7 cellular contexts compared by ENCODE assay signal in the genomic region with DNA sequence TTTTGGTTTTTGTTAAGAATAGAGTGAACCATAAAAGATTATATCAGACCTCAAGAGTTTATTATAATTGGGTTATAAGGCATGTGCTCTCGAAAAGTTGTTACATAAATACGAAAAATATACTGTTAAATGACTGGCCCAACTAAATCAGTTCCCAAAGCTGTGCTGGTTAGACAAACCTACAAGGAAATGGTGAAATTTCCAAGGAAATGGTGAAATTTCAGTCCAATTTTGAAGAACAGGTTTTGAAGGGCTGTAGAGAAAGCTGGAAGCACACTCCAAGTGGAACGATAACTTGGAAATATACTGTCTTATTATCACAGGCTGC. TPM values are rescaled to one million over a fixed set of nuclear protein-coding genes. Genes with fewer than 3 reads are reported as not detected.
DNase-seq lines count a peak whose midpoint lies in the region; ATAC-seq, FAIRE-seq and TF ChIP-seq lines count a peak whose summit lies in the region.

No MANE protein-coding gene starts in this region.

- no peak for TF ChIP-seq POLR2A in HepG2 (IDR thresholded peaks at IDR 0.05; ENCODE audit: insufficient read depth in 1 of 2, low read depth in 2 of 2, low read length in 2 of 2)

- no peak for TF ChIP-seq CTCF in HEK293 (tag by site-specific recombination; IDR thresholded peaks at IDR 0.05)
- no peak for TF ChIP-seq CTCF in astrocyte of the spinal cord (IDR thresholded peaks at IDR 0.05; ENCODE audit: low read depth, low read length)
- no peak for TF ChIP-seq CTCF in HepG2 (CRISPR knock-in tag; IDR thresholded peaks at IDR 0.05)
- TF ChIP-seq CTCF in thoracic aorta (IDR thresholded peaks at IDR 0.05) = no peak

- H3K4me2 ChIP-seq in HepG2 (ENCODE audit: low read depth, low read length) = peak overlapping the region; percentile 90

- POLR2A ChIA-PET in HEK293 (lab: Yijun Ruan, JAX) (interaction anchor here (0.5 to 2.4 kb wide), 14 partner anchors 9 to 784 kb away, joined by 3 to 27 read pairs (median 4); a partner anchor contains a TSS), HepG2 (lab: Yijun Ruan, JAX) (interaction anchor here (0.7 to 5.4 kb wide), 30 partner anchors 8 to 684 kb away, joined by 3 to 71 read pairs (median 5); a partner anchor contains a TSS)

- CTCF ChIA-PET in HEK293 (lab: Yijun Ruan, JAX) = interaction anchor here (0.6 to 4.7 kb wide), 9 partner anchors 10 to 825 kb away, joined by 3 to 40 read pairs (median 4); a partner anchor contains a TSS
- CTCF ChIA-PET in HepG2 (lab: Yijun Ruan, JAX; ENCODE audit: low intra/inter-chr PET ratio, low total read pairs) = no interaction called here

- TF ChIP-seq EP300 in HepG2 (IDR thresholded peaks at IDR 0.05; ENCODE audit: low read depth in 2 of 2, low read length in 2 of 2) = no peak
- TF ChIP-seq EP300 in HepG2 (CRISPR knock-in tag; IDR thresholded peaks at IDR 0.05; ENCODE audit: borderline replicate concordance) = no peak

- in situ Hi-C loops in astrocyte of the spinal cord (cut with HindIII; ENCODE audit: low sequenced_read_pairs) = no loop called here
- in situ Hi-C loops in HepG2 (cut with HindIII; ENCODE audit: extremely low pct_ligation_motif_present, low pct_unique_long_range_greater_than_20kb) = no loop called here

- peak overlapping the region; percentile 63 for H3K27ac ChIP-seq in HEK293 (ENCODE audit: extremely low read depth, low read depth, low read length)
- H3K27ac ChIP-seq in HepG2 (ENCODE audit: extremely low read length, insufficient read depth, low read length) = peak overlapping the region; percentile 87
- peak overlapping the region; percentile 70 to 73 for H3K27ac ChIP-seq in thoracic aorta

- H3K36me3 ChIP-seq in HEK293 (ENCODE audit: control insufficient read depth in 2 of 2, insufficient read depth in 1 of 2, low read length in 2 of 2) = peaks cover 0 to 1% of the 10 kb centered on the region in 2 experiments; a peak in 2 of 3 replicates
- no peaks in the 10 kb centered on the region for H3K36me3 ChIP-seq in HepG2 (replicated peaks in 1 of 2; ENCODE audit: control insufficient read depth in 1 of 2, insufficient read depth in 2 of 2, low read length in 2 of 2)
- H3K36me3 ChIP-seq in thoracic aorta = no peaks in the 10 kb centered on the region

- peak overlapping the region; percentile 82 for H2AFZ ChIP-seq in HepG2 (ENCODE audit: low read length)

- peaks cover 51% of the 10 kb centered on the region for H3K79me2 ChIP-seq in HepG2 (ENCODE audit: insufficient read depth, low read length)

- WGBS in HepG2 (ENCODE audit: low lambda C conversion rate) = 2% methylated on average over 3 of the region's 3 CpGs

- no peaks in the 10 kb centered on the region for H3K9me3 ChIP-seq in HEK293 (ENCODE audit: control insufficient read depth, insufficient read depth, low read depth, low read length)
- H3K9me3 ChIP-seq in HepG2 (ENCODE audit: low read length) = no peaks in the 10 kb centered on the region
- H3K9me3 ChIP-seq in thoracic aorta = no peaks in the 10 kb centered on the region

- H3K4me1 ChIP-seq in HEK293 (ENCODE audit: control insufficient read depth, insufficient read depth, low read length) (peaks cover 4% of the 10 kb centered on the region; the same call in 1 of the 2 replicates), HepG2 (ENCODE audit: insufficient read depth, low read length) (peaks cover 57% of the 10 kb centered on the region), thoracic aorta (ENCODE audit: control insufficient read depth in 1 of 2, low read depth in 2 of 2) (peaks cover 12 to 34% of the 10 kb centered on the region in 2 donors)

- intact Hi-C loops in HepG2 (cut with micrococcal nuclease; ENCODE audit: unreplicated experiment) = loop anchor here (1.0 kb wide), 1 partner anchor 196 kb away; a partner anchor contains a TSS

- no peaks in the 10 kb centered on the region; a peak in 1 of 5 replicates for H3K27me3 ChIP-seq in HepG2 (ENCODE audit: control insufficient read depth in 1 of 2, insufficient read depth in 2 of 2, low read length in 2 of 2)
- H3K27me3 ChIP-seq in thoracic aorta (replicated peaks; ENCODE audit: insufficient read depth) = no peaks in the 10 kb centered on the region

- DNase-seq in astrocyte of the spinal cord (ENCODE audit: low read depth, low spot score) (no peak), HepG2 (ENCODE audit: low spot score) (no peak), thoracic aorta (ENCODE audit: low spot score) (no peak), epidermal melanocyte (ENCODE audit: insufficient read length, low spot score) (no peak), DMS79 (lab: John Stamatoyannopoulos, UW) (no peak), KG1 (lab: John Stamatoyannopoulos, UW) (no peak)

- peaks cover 8% of the 10 kb centered on the region for H4K20me1 ChIP-seq in HepG2 (ENCODE audit: insufficient read depth, low read length)

- FAIRE-seq in HepG2 (lab: Jason Lieb, UNC) = no peak

- no TSS peak for BruUV-seq in HepG2 (replicated peaks; lab: Mats Ljungman, UMichigan)

- TF ChIP-seq RAD21 in HepG2 (CRISPR knock-in tag; IDR thresholded peaks at IDR 0.05) = no peak

- no peak for ATAC-seq in HepG2
- ATAC-seq in thoracic aorta (ENCODE audit: insufficient number of reproducible peaks, low FRiP score, low read depth) = peak; percentile 4

- H3K4me3 ChIP-seq in HEK293 (ENCODE audit: low read depth, low read length) = peak overlapping the region; percentile 81
- H3K4me3 ChIP-seq in astrocyte of the spinal cord (ENCODE audit: low read depth, low read length) = peak overlapping the region; percentile 94
- peak overlapping the region; percentile 80 to 95 (median 84) for H3K4me3 ChIP-seq in HepG2 (replicated peaks in 1 of 3; ENCODE audit: insufficient read depth in 1 of 3, low read depth in 2 of 3, low read length in 3 of 3)
- peak overlapping the region; percentile 81 for H3K4me3 ChIP-seq in thoracic aorta

- peak overlapping the region; percentile 91 for H3K9ac ChIP-seq in HepG2 (ENCODE audit: insufficient read depth, low read depth, low read length)

TF ChIP-seq in HEK293, 187 proteins besides CTCF, POLR2A, EP300 and RAD21 (continues in another document):
- TF ChIP-seq ZSCAN30 (tag by site-specific recombination; IDR thresholded peaks at IDR 0.05) = peak; percentile 5; the same call in 1 of the 2 replicates

TF ChIP-seq in HepG2, 621 proteins besides CTCF, POLR2A, EP300 and RAD21 (continues in another document):
- TF ChIP-seq MIER3 (CRISPR knock-in tag; IDR thresholded peaks at IDR 0.05; ENCODE audit: borderline replicate concordance) = no peak

RNA-seq across cellular contexts. Expression of a gene that starts 0.4 kb away (rescaled TPM):
- total RNA-seq in HepG2 (2016; rRNA removed; fragmentation: Illumina TruSeq; extraction: Trizol) = 66.0 and 81.9 TPM in 2 replicates
- 21.2 and 26.8 TPM in 2 replicates for total RNA-seq in HepG2 (2016; cell fraction: cytosol; rRNA removed; fragmentation: Illumina TruSeq; extraction: Trizol; ENCODE audit: low read depth)
- total RNA-seq in HepG2 (2016; cell fraction: insoluble cytoplasmic fraction; rRNA removed; fragmentation: Illumina TruSeq; extraction: Trizol) = 67.4 and 74.9 TPM in 2 replicates
- 20.1 and 28.0 TPM in 2 replicates for total RNA-seq in HepG2 (2016; cell fraction: membrane; rRNA removed; fragmentation: Illumina TruSeq; extraction: Trizol)
- 235 and 261 TPM in 2 replicates for total RNA-seq in HepG2 (2016; cell fraction: nucleus; rRNA removed; fragmentation: Illumina TruSeq; extraction: Trizol)
- 31.9 and 42.2 TPM in 2 replicates for polyA plus RNA-seq in HepG2 (2011; rRNA removed)
- 13.5 and 18.7 TPM in 2 replicates for polyA plus RNA-seq in HepG2 (2011; cell fraction: cytosol; rRNA removed)
- 53.6 and 65.0 TPM in 2 replicates for polyA plus RNA-seq in HepG2 (2011; cell fraction: nucleus; rRNA removed)
- 22.7 and 30.6 TPM in 2 replicates for polyA plus RNA-seq in HepG2 (2012)
- polyA plus RNA-seq in HepG2 (2016; cell fraction: cytosol; fragmentation: Illumina TruSeq; extraction: Trizol; ENCODE audit: low read depth) = 3.1 and 3.6 TPM in 2 replicates
- 45.8 and 49.9 TPM in 2 replicates for polyA plus RNA-seq in HepG2 (2016; cell fraction: insoluble cytoplasmic fraction; fragmentation: Illumina TruSeq; extraction: Trizol; ENCODE audit: low read depth)
- 6.0 and 6.4 TPM in 2 replicates for polyA plus RNA-seq in HepG2 (2016; cell fraction: membrane; fragmentation: Illumina TruSeq; extraction: Trizol; ENCODE audit: low read depth)
- 68.3 and 74.4 TPM in 2 replicates for polyA plus RNA-seq in HepG2 (2016; cell fraction: nucleus; fragmentation: Illumina TruSeq; extraction: Trizol; ENCODE audit: insufficient read depth, low read depth)
- 15.0 and 25.2 TPM in 2 replicates for polyA minus RNA-seq in HepG2 (2011; rRNA and poly(A)+ RNA removed; ENCODE audit: low replicate concordance)
- polyA minus RNA-seq in HepG2 (2011; cell fraction: cytosol; rRNA and poly(A)+ RNA removed) = 13.2 and 16.8 TPM in 2 replicates
- 381 and 440 TPM in 2 replicates for polyA minus RNA-seq in HepG2 (2011; cell fraction: nucleus; rRNA and poly(A)+ RNA removed)
- 10 to 100 TPM; 33.6 to 54.0 TPM for total RNA-seq in thoracic aorta

RNA-seq across cellular contexts. Expression of a gene that starts 29.4 kb away (rescaled TPM):
- 22.8 and 33.0 TPM in 2 replicates for total RNA-seq in HepG2 (2016; rRNA removed; fragmentation: Illumina TruSeq; extraction: Trizol)
- total RNA-seq in HepG2 (2016; cell fraction: cytosol; rRNA removed; fragmentation: Illumina TruSeq; extraction: Trizol; ENCODE audit: low read depth) = 4.3 and 5.0 TPM in 2 replicates
- 22.7 and 34.5 TPM in 2 replicates for total RNA-seq in HepG2 (2016; cell fraction: insoluble cytoplasmic fraction; rRNA removed; fragmentation: Illumina TruSeq; extraction: Trizol)
- total RNA-seq in HepG2 (2016; cell fraction: membrane; rRNA removed; fragmentation: Illumina TruSeq; extraction: Trizol) = 19.5 and 20.3 TPM in 2 replicates
- 11.8 and 12.4 TPM in 2 replicates for total RNA-seq in HepG2 (2016; cell fraction: nucleus; rRNA removed; fragmentation: Illumina TruSeq; extraction: Trizol)
- polyA plus RNA-seq in HepG2 (2011; rRNA removed) = 2.8 and 3.1 TPM in 2 replicates
- 2.5 TPM in 2 replicates for polyA plus RNA-seq in HepG2 (2011; cell fraction: cytosol; rRNA removed)
- 1.3 and 1.6 TPM in 2 replicates for polyA plus RNA-seq in HepG2 (2011; cell fraction: nucleus; rRNA removed)
- polyA plus RNA-seq in HepG2 (2012) = 15.9 and 22.1 TPM in 2 replicates
- polyA plus RNA-seq in HepG2 (2016; cell fraction: cytosol; fragmentation: Illumina TruSeq; extraction: Trizol; ENCODE audit: low read depth) = 4.2 and 5.7 TPM in 2 replicates
- polyA plus RNA-seq in HepG2 (2016; cell fraction: insoluble cytoplasmic fraction; fragmentation: Illumina TruSeq; extraction: Trizol; ENCODE audit: low read depth) = 32.2 and 38.6 TPM in 2 replicates
- polyA plus RNA-seq in HepG2 (2016; cell fraction: membrane; fragmentation: Illumina TruSeq; extraction: Trizol; ENCODE audit: low read depth) = 14.3 and 16.1 TPM in 2 replicates
- polyA plus RNA-seq in HepG2 (2016; cell fraction: nucleus; fragmentation: Illumina TruSeq; extraction: Trizol; ENCODE audit: insufficient read depth, low read depth) = 12.5 and 13.2 TPM in 2 replicates
- 1.3 and 3.6 TPM in 2 replicates for polyA minus RNA-seq in HepG2 (2011; rRNA and poly(A)+ RNA removed; ENCODE audit: low replicate concordance)
- polyA minus RNA-seq in HepG2 (2011; cell fraction: cytosol; rRNA and poly(A)+ RNA removed) = 9.3 and 9.5 TPM in 2 replicates
- 4.5 and 5.8 TPM in 2 replicates for polyA minus RNA-seq in HepG2 (2011; cell fraction: nucleus; rRNA and poly(A)+ RNA removed)
- total RNA-seq in thoracic aorta = 10 to 100 TPM; 18.4 to 23.1 TPM
